16 cellular contexts compared by ENCODE assay signal in the genomic region with DNA sequence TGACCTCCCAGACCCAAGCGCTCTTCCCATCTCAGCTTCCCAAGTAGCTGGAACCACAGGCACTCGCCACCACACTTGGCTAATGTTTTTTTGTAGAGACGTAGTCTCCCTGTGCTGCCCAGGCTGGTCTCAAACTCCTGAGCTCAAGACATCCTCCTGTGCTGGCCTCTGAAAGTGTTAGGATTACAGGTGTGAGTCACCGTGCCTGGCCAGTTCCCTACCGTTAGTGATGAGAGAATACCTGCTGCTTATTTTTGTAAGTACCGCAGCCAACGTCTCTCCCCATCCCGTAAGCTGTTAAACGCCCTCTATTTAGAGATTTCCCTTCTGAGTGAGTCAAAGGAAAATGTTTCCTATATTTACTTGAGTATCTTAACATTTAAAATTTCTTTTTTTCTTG.
"Had no signal": no experiment of that assay in that cellular context is flagged by ENCODE, and none has a peak within 500 bp of the region (broad histone marks: within the 10 kb centered on the region; RNA-seq: fewer than 3 reads in every experiment).

No MANE protein-coding gene starts in this region.

- H3K4me1 Mint-ChIP-seq: activated CD4-positive, alpha-beta T cell treated with anti-CD3 and anti-CD28 coated beads, Interleukin-2, amount 10 ng/mL, durations not matched to agents 7 days and 5 days; central memory CD8-positive, alpha-beta T cell; neural crest cell; T-helper 17 cell had no signal

- H3K27me3 Mint-ChIP-seq: central memory CD8-positive, alpha-beta T cell had no signal

- ATAC-seq: body of pancreas; effector memory CD8-positive, alpha-beta T cell; left colon; SK-N-SH treated with all-trans-retinoic acid at 6 μM for 48 hours; T-helper 17 cell had no signal

- H3K9me3 Mint-ChIP-seq: activated CD4-positive, alpha-beta T cell treated with anti-CD3 and anti-CD28 coated beads, Interleukin-2, amount 10 ng/mL, durations not matched to agents 7 days and 5 days; activated T-helper 2 cell treated with anti-CD3 and anti-CD28 coated beads, Interferon-gamma antibody, Interleukin-2, Interleukin-4, amounts not matched to agents 10 μg/mL and 5 μg/mL and 100 μg/mL, durations not matched to agents 14 hours and 24 hours and 36 hours; central memory CD8-positive, alpha-beta T cell; effector memory CD8-positive, alpha-beta T cell; neural crest cell had no signal

- H3K4me3 Mint-ChIP-seq: activated CD4-positive, alpha-beta T cell treated with anti-CD3 and anti-CD28 coated beads, Interleukin-2, amount 10 ng/mL, durations not matched to agents 7 days and 5 days; central memory CD8-positive, alpha-beta T cell; effector memory CD8-positive, alpha-beta T cell; neural crest cell; T-helper 17 cell had no signal

- H3K9me3 ChIP-seq: adrenal gland, body of pancreas, ovary had no signal

- H3K27ac Mint-ChIP-seq: activated CD4-positive, alpha-beta T cell treated with anti-CD3 and anti-CD28 coated beads, Interleukin-2, amount 10 ng/mL, durations not matched to agents 7 days and 5 days; activated T-helper 2 cell treated with anti-CD3 and anti-CD28 coated beads, Interferon-gamma antibody, Interleukin-2, Interleukin-4, amounts not matched to agents 10 μg/mL and 5 μg/mL and 100 μg/mL, durations not matched to agents 14 hours and 24 hours and 36 hours; effector memory CD8-positive, alpha-beta T cell; T-helper 17 cell had no signal

- DNase-seq: activated CD4-positive, alpha-beta T cell treated with anti-CD3 and anti-CD28 coated beads, Interleukin-2, amount 10 ng/mL, durations not matched to agents 7 days and 5 days; activated CD4-positive, CD25-positive, alpha-beta regulatory T cell; activated naive CD4-positive, alpha-beta T cell treated with anti-CD3 and anti-CD28 coated beads, Interleukin-2, amount 50 U/mL, for 16 hours; adrenal gland; body of pancreas; effector memory CD8-positive, alpha-beta T cell; head of caudate nucleus; left colon; ovary; retina; small intestine; T-helper 17 cell had no signal

- H3K27ac ChIP-seq: adrenal gland, body of pancreas, ovary had no signal

- H3K36me3 ChIP-seq: adrenal gland, ovary had no signal

- H3K4me1 ChIP-seq: adrenal gland, body of pancreas had no signal

- H3K4me3 ChIP-seq: adrenal gland, body of pancreas, ovary had no signal

- H3K27me3 ChIP-seq: adrenal gland, body of pancreas, ovary had no signal
